11 cellular contexts compared by ENCODE assay signal in genomic region chr11:14336507-14337503, GRCh38. TPM values are rescaled to one million over a fixed set of nuclear protein-coding genes. Genes with fewer than 3 reads are reported as not detected.
DNase-seq lines count a peak whose midpoint lies in the region; ATAC-seq and TF ChIP-seq lines count a peak whose summit lies in the region.
"Had no signal": no experiment of that assay in that cellular context is flagged by ENCODE, and none has a peak within 500 bp of the region (broad histone marks: within the 10 kb centered on the region; RNA-seq: fewer than 3 reads in every experiment).

No MANE protein-coding gene starts in this region.

- H3K36me3 Mint-ChIP-seq in chondrocyte (ENCODE audit: low read depth): peaks cover 5% of the 10 kb centered on the region

- H3K4me1 Mint-ChIP-seq in chondrocyte (ENCODE audit: low read depth): peaks cover 60% of the 10 kb centered on the region

- H3K4me3 Mint-ChIP-seq in chondrocyte (ENCODE audit: unreplicated experiment): peak overlapping the region; percentile 54

- H3K27me3 Mint-ChIP-seq in chondrocyte (ENCODE audit: low read depth): no peaks in the 10 kb centered on the region

- DNase-seq in GM04503 (ENCODE audit: low read depth) (peak; percentile 79), OCI-M1 (lab: John Stamatoyannopoulos, UW) (peak; percentile 60), chondrocyte (ENCODE audit: low spot score) (no peak), omental fat pad (ENCODE audit: low spot score) (no peak), hypothalamus (lab: John Stamatoyannopoulos, UW) (no peak), GM10266 (ENCODE audit: extremely low spot score) (no peak)
- DNase-seq in activated CD8-positive, alpha-beta memory T cell treated with anti-CD3 and anti-CD28 coated beads for 24 hours: no peak
- DNase-seq: activated CD8-positive, alpha-beta memory T cell treated with anti-CD3 and anti-CD28 coated beads, Interleukin-2, amount 50 U/mL, for 48 hours; lower lobe of right lung; NCI-H1436 had no signal

- H3K9me3 Mint-ChIP-seq in chondrocyte (ENCODE audit: low read depth): peaks cover 17% of the 10 kb centered on the region

- peak overlapping the region; percentile 91 for H3K27ac Mint-ChIP-seq in chondrocyte (ENCODE audit: unreplicated experiment)

- TF ChIP-seq CTCF in chondrocyte (IDR thresholded peaks at IDR 0.05): no peak
- TF ChIP-seq CTCF in omental fat pad (IDR thresholded peaks at IDR 0.05): no peak
- TF ChIP-seq CTCF in GM10266 (IDR thresholded peaks at IDR 0.05; ENCODE audit: control insufficient read depth, insufficient read depth, low read depth, missing control alignments): no peak

- peak; percentile 51 for ATAC-seq in omental fat pad (ENCODE audit: low FRiP score)
- no peak for ATAC-seq in GM19467 (IDR thresholded peaks at IDR 0.05; ENCODE audit: unreplicated experiment)
- ATAC-seq: lower lobe of right lung had no signal

RNA-seq across cellular contexts. Expression of gene RRAS2, which starts 22.2 kb away (rescaled TPM):
- total RNA-seq in chondrocyte (55.8 to 76.9 TPM (median 74.1 TPM) in 3 replicates), omental fat pad (10 to 100 TPM; 33.9 to 80.3 (median 70.7) TPM)

Comparison
In these comparisons a context has a peak if more than half of its experiments do, and no peak if none do; other contexts are left out.
1. DNase-seq: peak in GM04503 (single experiment) and OCI-M1 (single experiment); none in chondrocyte (single experiment), omental fat pad (single experiment), hypothalamus (0 of 51), activated CD8-positive, alpha-beta memory T cell treated with anti-CD3 and anti-CD28 coated beads for 24 hours (single experiment) and GM10266 (single experiment).